Comparison of ENCODE assay signal across 32 cellular contexts in the genomic region with DNA sequence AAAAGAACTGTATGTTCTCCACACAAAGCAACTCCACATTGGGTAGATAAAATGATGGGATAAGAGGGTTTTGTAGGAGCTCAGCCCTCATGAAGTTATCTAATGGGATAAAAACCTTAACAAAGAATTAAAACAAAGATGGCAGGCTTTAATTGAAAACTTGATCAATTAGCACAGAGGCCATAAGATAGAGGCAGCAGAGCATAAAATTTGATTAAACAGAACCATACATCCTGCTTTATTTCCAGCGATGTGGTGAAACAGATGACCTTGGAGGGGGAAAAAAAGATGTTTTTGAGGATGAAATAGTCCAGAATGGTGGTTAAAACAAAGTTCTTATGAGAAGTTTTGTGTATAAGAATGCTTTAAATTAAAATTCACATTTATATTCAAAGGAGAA.
"Had no signal": no experiment of that assay in that cellular context is flagged by ENCODE, and none has a peak within 500 bp of the region (broad histone marks: within the 10 kb centered on the region; RNA-seq: fewer than 3 reads in every experiment).

No MANE protein-coding gene starts in this region.

- H3K4me3 ChIP-seq: adrenal gland, body of pancreas, colonic mucosa, esophagus muscularis mucosa, gastroesophageal sphincter had no signal

- H3K4me1 ChIP-seq: adrenal gland, body of pancreas, colonic mucosa, esophagus muscularis mucosa, foreskin keratinocyte, gastroesophageal sphincter had no signal

- H3K27ac Mint-ChIP-seq: activated B cell treated with CpG ODN at 0.5 μM for 24 hours; activated CD8-positive, alpha-beta T cell treated with anti-CD3 and anti-CD28 coated beads for 36 hours; activated naive CD4-positive, alpha-beta T cell treated with anti-CD3 and anti-CD28 coated beads, Interleukin-2, amount 50 U/mL, for 24 hours; activated naive CD8-positive, alpha-beta T cell treated with anti-CD3 and anti-CD28 coated beads for 36 hours; activated naive CD8-positive, alpha-beta T cell treated with anti-CD3 and anti-CD28 coated beads, Interleukin-2, amount 50 U/mL, for 24 hours; activated T-helper 17 cell treated with anti-CD3 and anti-CD28 coated beads, Interleukin-2, amount 50 U/mL, for 72 hours; T-helper 17 cell; T-helper 2 cell treated with Interferon-gamma antibody and Interleukin-4, amounts not matched to agents 5 μg/mL and 100 μg/mL, for 36 hours had no signal

- DNase-seq: activated B cell treated with CpG ODN at 0.5 μM for 24 hours; activated CD4-positive, alpha-beta T cell treated with anti-CD3 and anti-CD28 coated beads for 48 hours; activated CD4-positive, alpha-beta T cell treated with anti-CD3 and anti-CD28 coated beads, Interleukin-2, amount 50 U/mL, for 1 hour; activated CD4-positive, alpha-beta T cell treated with anti-CD3 and anti-CD28 coated beads, Interleukin-2, amount 50 U/mL, for 48 hours; activated CD8-positive, alpha-beta memory T cell treated with anti-CD3 and anti-CD28 coated beads for 24 hours; activated CD8-positive, alpha-beta T cell treated with anti-CD3 and anti-CD28 coated beads for 36 hours; activated effector memory CD4-positive, alpha-beta T cell treated with Interleukin-2 at 50 U/mL for 16 hours; activated gamma-delta T cell treated with Interleukin-2 at 50 U/mL for 16 hours; activated naive CD4-positive, alpha-beta T cell treated with Interleukin-2 at 50 U/mL for 16 hours; activated naive CD8-positive, alpha-beta T cell treated with anti-CD3 and anti-CD28 coated beads for 36 hours; activated naive CD8-positive, alpha-beta T cell treated with anti-CD3 and anti-CD28 coated beads, Interleukin-2, amount 50 U/mL, for 24 hours; activated T-cell treated with anti-CD3 and anti-CD28 coated beads, Interleukin-2, amount 50 U/mL, for 4 hours; adrenal gland; amygdala; aorta; body of pancreas; caudate nucleus; cerebellar nuclear complex; colonic mucosa; effector CD8-positive, alpha-beta T cell; foreskin keratinocyte; head of caudate nucleus; T-helper 1 cell; T-helper 17 cell; T1000; WERI-Rb-1 had no signal

- H3K36me3 Mint-ChIP-seq: activated naive CD4-positive, alpha-beta T cell treated with anti-CD3 and anti-CD28 coated beads, Interleukin-2, amount 50 U/mL, for 24 hours; activated naive CD8-positive, alpha-beta T cell treated with anti-CD3 and anti-CD28 coated beads for 36 hours had no signal

- ATAC-seq: activated CD4-positive, CD25-positive, alpha-beta regulatory T cell treated with anti-CD3 and anti-CD28 coated beads, Interleukin-2, amount 50 U/mL, for 24 hours; activated CD8-positive, alpha-beta T cell treated with anti-CD3 and anti-CD28 coated beads for 36 hours; activated naive CD8-positive, alpha-beta T cell treated with anti-CD3 and anti-CD28 coated beads, Interleukin-2, amount 50 U/mL, for 24 hours; activated T-cell treated with anti-CD3 and anti-CD28 coated beads, Interleukin-2, amount 50 U/mL, for 4 hours; activated T-helper 17 cell treated with anti-CD3 and anti-CD28 coated beads, Interleukin-2, amount 50 U/mL, for 72 hours; body of pancreas; foreskin keratinocyte; gastroesophageal sphincter; T-helper 17 cell had no signal

- H3K4me3 Mint-ChIP-seq: activated B cell treated with CpG ODN at 0.5 μM for 24 hours; activated CD8-positive, alpha-beta T cell treated with anti-CD3 and anti-CD28 coated beads for 36 hours; activated naive CD4-positive, alpha-beta T cell treated with anti-CD3 and anti-CD28 coated beads, Interleukin-2, amount 50 U/mL, for 24 hours; activated naive CD8-positive, alpha-beta T cell treated with anti-CD3 and anti-CD28 coated beads for 36 hours; activated naive CD8-positive, alpha-beta T cell treated with anti-CD3 and anti-CD28 coated beads, Interleukin-2, amount 50 U/mL, for 24 hours; activated T-cell treated with anti-CD3 and anti-CD28 coated beads, Interleukin-2, amount 50 U/mL, for 4 hours; activated T-helper 17 cell treated with anti-CD3 and anti-CD28 coated beads, Interleukin-2, amount 50 U/mL, for 72 hours; T-helper 17 cell; T-helper 2 cell treated with Interferon-gamma antibody and Interleukin-4, amounts not matched to agents 5 μg/mL and 100 μg/mL, for 36 hours had no signal

- H3K9me3 Mint-ChIP-seq: activated B cell treated with CpG ODN at 0.5 μM for 24 hours; activated CD8-positive, alpha-beta T cell treated with anti-CD3 and anti-CD28 coated beads for 36 hours; activated naive CD4-positive, alpha-beta T cell treated with anti-CD3 and anti-CD28 coated beads, Interleukin-2, amount 50 U/mL, for 24 hours; activated naive CD8-positive, alpha-beta T cell treated with anti-CD3 and anti-CD28 coated beads for 36 hours; activated naive CD8-positive, alpha-beta T cell treated with anti-CD3 and anti-CD28 coated beads, Interleukin-2, amount 50 U/mL, for 24 hours; activated T-cell treated with anti-CD3 and anti-CD28 coated beads, Interleukin-2, amount 50 U/mL, for 4 hours; activated T-helper 17 cell treated with anti-CD3 and anti-CD28 coated beads, Interleukin-2, amount 50 U/mL, for 72 hours; T-helper 2 cell treated with Interferon-gamma antibody and Interleukin-4, amounts not matched to agents 5 μg/mL and 100 μg/mL, for 36 hours had no signal

- H3K4me1 Mint-ChIP-seq: activated B cell treated with CpG ODN at 0.5 μM for 24 hours; activated naive CD4-positive, alpha-beta T cell treated with anti-CD3 and anti-CD28 coated beads, Interleukin-2, amount 50 U/mL, for 24 hours; activated naive CD8-positive, alpha-beta T cell treated with anti-CD3 and anti-CD28 coated beads for 36 hours; activated naive CD8-positive, alpha-beta T cell treated with anti-CD3 and anti-CD28 coated beads, Interleukin-2, amount 50 U/mL, for 24 hours; activated T-helper 17 cell treated with anti-CD3 and anti-CD28 coated beads, Interleukin-2, amount 50 U/mL, for 72 hours had no signal

- H3K27me3 ChIP-seq: adrenal gland, body of pancreas, colonic mucosa, esophagus muscularis mucosa, foreskin keratinocyte, gastroesophageal sphincter had no signal

- H3K36me3 ChIP-seq: adrenal gland, colonic mucosa, esophagus muscularis mucosa, gastroesophageal sphincter, WERI-Rb-1 had no signal

- H3K27ac ChIP-seq: adrenal gland, body of pancreas, colonic mucosa, esophagus muscularis mucosa, foreskin keratinocyte, gastroesophageal sphincter, WERI-Rb-1 had no signal

- H3K9me3 ChIP-seq: adrenal gland, body of pancreas, colonic mucosa, esophagus muscularis mucosa, gastroesophageal sphincter had no signal
